In genomic region chr12:6944381-6945186, GRCh38 we compare ENCODE assay signal across 1 cellular context.
TF ChIP-seq lines count a peak whose summit lies in the region.

No MANE protein-coding gene starts in this region.

TF ChIP-seq in HEK293, 187 proteins besides CTCF, POLR2A, EP300 and RAD21 (continued from another document and continues in another):
- TF ChIP-seq ZNF518A (tag by site-specific recombination; conservative IDR thresholded peaks at IDR 0.05; ENCODE audit: low read depth) (no peak), PRDM10 (tag by site-specific recombination; IDR thresholded peaks at IDR 0.05) (peak; percentile 91), ZNF548 (tag by site-specific recombination; IDR thresholded peaks at IDR 0.05) (peak; percentile 72; the same call in 1 of the 2 replicates), ZBTB44 (tag by site-specific recombination; IDR thresholded peaks at IDR 0.05) (peak; percentile 97), ZNF549 (tag by site-specific recombination; IDR thresholded peaks at IDR 0.05) (no peak), ZEB2 (tag by site-specific recombination; IDR thresholded peaks at IDR 0.05) (peak; percentile 97), REST (tag by site-specific recombination; IDR thresholded peaks at IDR 0.05) (no peak; the same call in 1 of the 2 replicates), ZSCAN23 (tag by site-specific recombination; IDR thresholded peaks at IDR 0.05) (no peak), ZNF148 (tag by site-specific recombination; IDR thresholded peaks at IDR 0.05; ENCODE audit: borderline replicate concordance) (no peak; the same call in 1 of the 2 replicates), ZNF2 (tag by site-specific recombination; IDR thresholded peaks at IDR 0.05) (peak; percentile 78; the same call in 1 of the 2 replicates), SCRT1 (tag by site-specific recombination; IDR thresholded peaks at IDR 0.05; ENCODE audit: borderline replicate concordance) (no peak), ZNF223 (tag by site-specific recombination; IDR thresholded peaks at IDR 0.05) (peak; percentile 91), PRDM2 (tag by site-specific recombination; IDR thresholded peaks at IDR 0.05; ENCODE audit: borderline replicate concordance) (peak; percentile 97; the same call in 1 of the 2 replicates), ZBTB26 (tag by site-specific recombination; optimal IDR thresholded peaks at IDR 0.05) (peak; percentile 69), ZNF19 (tag by site-specific recombination; IDR thresholded peaks at IDR 0.05; ENCODE audit: low read depth) (no peak), ZNF423 (tag by site-specific recombination; IDR thresholded peaks at IDR 0.05) (0 out of 2 replicates have a peak, but pooled peaks have one; percentile 33), ZNF398 (tag by site-specific recombination; IDR thresholded peaks at IDR 0.05) (no peak)
